In genomic region chr6:55199239-55199638, GRCh38 we compare ENCODE assay signal across 34 cellular contexts. TPM values are rescaled to one million over a fixed set of nuclear protein-coding genes. Genes with fewer than 3 reads are reported as not detected.
"Had no signal": no experiment of that assay in that cellular context is flagged by ENCODE, and none has a peak within 500 bp of the region (broad histone marks: within the 10 kb centered on the region; RNA-seq: fewer than 3 reads in every experiment).

No MANE protein-coding gene starts in this region.

- H3K27ac ChIP-seq: ascending aorta, breast epithelium, cardiac muscle cell, coronary artery, dorsolateral prefrontal cortex, esophagus muscularis mucosa, foreskin keratinocyte, gastrocnemius medialis, heart right ventricle had no signal

- H3K36me3 Mint-ChIP-seq: activated CD4-positive, alpha-beta memory T cell treated with anti-CD3 and anti-CD28 coated beads for 36 hours; activated CD8-positive, alpha-beta memory T cell treated with anti-CD3 and anti-CD28 coated beads, Interleukin-2, amount 10 ng/mL, durations not matched to agents 7 days and 5 days; activated naive CD4-positive, alpha-beta T cell treated with anti-CD3 and anti-CD28 coated beads, Interleukin-2, amount 50 U/mL, for 24 hours; activated naive CD8-positive, alpha-beta T cell treated with anti-CD3 and anti-CD28 coated beads, Interleukin-2, amount 10 ng/mL, durations not matched to agents 7 days and 5 days; brain had no signal

- H3K27ac Mint-ChIP-seq: activated CD4-positive, alpha-beta memory T cell treated with anti-CD3 and anti-CD28 coated beads for 36 hours; activated CD4-positive, alpha-beta T cell treated with anti-CD3 and anti-CD28 coated beads for 36 hours; activated CD4-positive, alpha-beta T cell treated with anti-CD3 and anti-CD28 coated beads, Interleukin-2, amount 10 ng/mL, durations not matched to agents 24 days and 14 days; activated CD8-positive, alpha-beta memory T cell treated with anti-CD3 and anti-CD28 coated beads, Interleukin-2, amount 10 ng/mL, durations not matched to agents 7 days and 5 days; activated CD8-positive, alpha-beta T cell treated with anti-CD3 and anti-CD28 coated beads, Interleukin-2, amount 10 ng/mL, durations not matched to agents 7 days and 5 days; activated naive CD4-positive, alpha-beta T cell treated with anti-CD3 and anti-CD28 coated beads for 36 hours; activated naive CD4-positive, alpha-beta T cell treated with anti-CD3 and anti-CD28 coated beads, Interleukin-2, amount 50 U/mL, for 24 hours; activated naive CD8-positive, alpha-beta T cell treated with anti-CD3 and anti-CD28 coated beads, Interleukin-2, amount 10 ng/mL, durations not matched to agents 7 days and 5 days; activated T-helper 1 cell treated with anti-CD3 and anti-CD28 coated beads, Interleukin-12 subunit alpha, Interleukin-12 subunit beta, Interleukin-2, Interleukin-4 antibody, amounts not matched to agents 30 ng/mL and 10 ng/mL and 1 ng/mL, durations not matched to agents 14 hours and 24 hours and 36 hours; activated T-helper 2 cell treated with anti-CD3 and anti-CD28 coated beads, Interferon-gamma antibody, Interleukin-2, Interleukin-4, amounts not matched to agents 10 μg/mL and 5 μg/mL and 100 μg/mL, durations not matched to agents 14 hours and 24 hours and 36 hours; brain; dendritic cell treated with granulocyte-macrophage colony-stimulating factor and Interleukin-4, amounts not matched to agents 40 ng/mL and 50 ng/mL, for 4 days; endodermal cell had no signal

- H3K4me3 ChIP-seq: ascending aorta, breast epithelium, cardiac muscle cell, coronary artery, dorsolateral prefrontal cortex, esophagus muscularis mucosa, gastrocnemius medialis, heart right ventricle had no signal

- H3K27me3 ChIP-seq: ascending aorta, breast epithelium, cardiac muscle cell, esophagus muscularis mucosa, foreskin keratinocyte, gastrocnemius medialis, heart right ventricle had no signal

- H3K27me3 Mint-ChIP-seq: activated CD4-positive, alpha-beta memory T cell treated with anti-CD3 and anti-CD28 coated beads for 36 hours; activated CD4-positive, alpha-beta T cell treated with anti-CD3 and anti-CD28 coated beads for 36 hours; activated CD4-positive, alpha-beta T cell treated with anti-CD3 and anti-CD28 coated beads, Interleukin-2, amount 10 ng/mL, durations not matched to agents 24 days and 14 days; activated CD8-positive, alpha-beta memory T cell treated with anti-CD3 and anti-CD28 coated beads, Interleukin-2, amount 10 ng/mL, durations not matched to agents 7 days and 5 days; activated naive CD4-positive, alpha-beta T cell treated with anti-CD3 and anti-CD28 coated beads, Interleukin-2, amount 50 U/mL, for 24 hours; activated naive CD8-positive, alpha-beta T cell treated with anti-CD3 and anti-CD28 coated beads, Interleukin-2, amount 10 ng/mL, durations not matched to agents 7 days and 5 days; central memory CD8-positive, alpha-beta T cell; dendritic cell treated with granulocyte-macrophage colony-stimulating factor and Interleukin-4, amounts not matched to agents 40 ng/mL and 50 ng/mL, for 4 days had no signal

- H3K4me3 Mint-ChIP-seq: activated CD4-positive, alpha-beta memory T cell treated with anti-CD3 and anti-CD28 coated beads for 36 hours; activated CD4-positive, alpha-beta T cell treated with anti-CD3 and anti-CD28 coated beads for 36 hours; activated CD4-positive, alpha-beta T cell treated with anti-CD3 and anti-CD28 coated beads, Interleukin-2, amount 10 ng/mL, durations not matched to agents 24 days and 14 days; activated CD8-positive, alpha-beta memory T cell treated with anti-CD3 and anti-CD28 coated beads, Interleukin-2, amount 10 ng/mL, durations not matched to agents 7 days and 5 days; activated CD8-positive, alpha-beta T cell treated with anti-CD3 and anti-CD28 coated beads, Interleukin-2, amount 10 ng/mL, durations not matched to agents 7 days and 5 days; activated naive CD4-positive, alpha-beta T cell treated with anti-CD3 and anti-CD28 coated beads for 36 hours; activated naive CD4-positive, alpha-beta T cell treated with anti-CD3 and anti-CD28 coated beads, Interleukin-2, amount 50 U/mL, for 24 hours; activated naive CD8-positive, alpha-beta T cell treated with anti-CD3 and anti-CD28 coated beads, Interleukin-2, amount 10 ng/mL, durations not matched to agents 7 days and 5 days; activated T-helper 1 cell treated with anti-CD3 and anti-CD28 coated beads, Interleukin-12 subunit alpha, Interleukin-12 subunit beta, Interleukin-2, Interleukin-4 antibody, amounts not matched to agents 30 ng/mL and 10 ng/mL and 1 ng/mL, durations not matched to agents 14 hours and 24 hours and 36 hours; brain; central memory CD8-positive, alpha-beta T cell; dendritic cell treated with granulocyte-macrophage colony-stimulating factor and Interleukin-4, amounts not matched to agents 40 ng/mL and 50 ng/mL, for 4 days; endodermal cell had no signal

- H3K9me3 ChIP-seq: ascending aorta, breast epithelium, esophagus muscularis mucosa, gastrocnemius medialis, heart right ventricle had no signal

- ATAC-seq: activated CD4-positive, alpha-beta T cell treated with anti-CD3 and anti-CD28 coated beads for 36 hours; activated CD8-positive, alpha-beta memory T cell treated with anti-CD3 and anti-CD28 coated beads, Interleukin-2, amount 10 ng/mL, durations not matched to agents 7 days and 5 days; activated CD8-positive, alpha-beta T cell treated with anti-CD3 and anti-CD28 coated beads, Interleukin-2, amount 10 ng/mL, durations not matched to agents 7 days and 5 days; foreskin keratinocyte; gastrocnemius medialis; heart right ventricle had no signal

- H3K36me3 ChIP-seq: ascending aorta, breast epithelium, cardiac muscle cell, esophagus muscularis mucosa, gastrocnemius medialis, heart right ventricle had no signal

- DNase-seq: activated CD4-positive, alpha-beta memory T cell treated with anti-CD3 and anti-CD28 coated beads for 36 hours; activated CD4-positive, alpha-beta T cell treated with anti-CD3 and anti-CD28 coated beads for 36 hours; activated CD4-positive, alpha-beta T cell treated with anti-CD3 and anti-CD28 coated beads, Interleukin-2, amount 10 ng/mL, durations not matched to agents 24 days and 14 days; activated CD4-positive, CD25-positive, alpha-beta regulatory T cell; activated CD4-positive, CD25-positive, alpha-beta regulatory T cell treated with anti-CD3 and anti-CD28 coated beads, Interleukin-2, amount 50 U/mL, for 72 hours; activated CD8-positive, alpha-beta memory T cell treated with anti-CD3 and anti-CD28 coated beads, Interleukin-2, amount 10 ng/mL, durations not matched to agents 7 days and 5 days; activated CD8-positive, alpha-beta memory T cell treated with anti-CD3 and anti-CD28 coated beads, Interleukin-2, amount 50 U/mL, for 4 hours; activated CD8-positive, alpha-beta T cell treated with anti-CD3 and anti-CD28 coated beads, Interleukin-2, amount 10 ng/mL, durations not matched to agents 7 days and 5 days; activated effector memory CD4-positive, alpha-beta T cell treated with anti-CD3 and anti-CD28 coated beads, Interleukin-2, amount 50 U/mL, for 16 hours; activated naive CD4-positive, alpha-beta T cell treated with anti-CD3 and anti-CD28 coated beads for 36 hours; activated naive CD8-positive, alpha-beta T cell treated with anti-CD3 and anti-CD28 coated beads, Interleukin-2, amount 10 ng/mL, durations not matched to agents 7 days and 5 days; activated T-cell treated with anti-CD3 and anti-CD28 coated beads, Interleukin-2, amount 50 U/mL, for 1 hour; activated T-cell treated with anti-CD3 and anti-CD28 coated beads, Interleukin-2, amount 50 U/mL, for 48 hours; dorsolateral prefrontal cortex; effector memory CD4-positive, alpha-beta T cell; endodermal cell; erythroblast; foreskin keratinocyte; gastrocnemius medialis; heart right ventricle; T-helper 2 cell had no signal

- H3K4me1 ChIP-seq: ascending aorta, breast epithelium, esophagus muscularis mucosa, foreskin keratinocyte, gastrocnemius medialis, heart right ventricle had no signal

- H3K4me1 Mint-ChIP-seq: activated CD4-positive, alpha-beta T cell treated with anti-CD3 and anti-CD28 coated beads for 36 hours; activated CD4-positive, alpha-beta T cell treated with anti-CD3 and anti-CD28 coated beads, Interleukin-2, amount 10 ng/mL, durations not matched to agents 24 days and 14 days; activated CD8-positive, alpha-beta memory T cell treated with anti-CD3 and anti-CD28 coated beads, Interleukin-2, amount 10 ng/mL, durations not matched to agents 7 days and 5 days; activated naive CD4-positive, alpha-beta T cell treated with anti-CD3 and anti-CD28 coated beads, Interleukin-2, amount 50 U/mL, for 24 hours; activated naive CD8-positive, alpha-beta T cell treated with anti-CD3 and anti-CD28 coated beads, Interleukin-2, amount 10 ng/mL, durations not matched to agents 7 days and 5 days; brain; central memory CD8-positive, alpha-beta T cell had no signal

- H3K9me3 Mint-ChIP-seq: activated CD4-positive, alpha-beta T cell treated with anti-CD3 and anti-CD28 coated beads, Interleukin-2, amount 10 ng/mL, durations not matched to agents 24 days and 14 days; activated naive CD8-positive, alpha-beta T cell treated with anti-CD3 and anti-CD28 coated beads, Interleukin-2, amount 10 ng/mL, durations not matched to agents 7 days and 5 days; activated T-helper 1 cell treated with anti-CD3 and anti-CD28 coated beads, Interleukin-12 subunit alpha, Interleukin-12 subunit beta, Interleukin-2, Interleukin-4 antibody, amounts not matched to agents 30 ng/mL and 10 ng/mL and 1 ng/mL, durations not matched to agents 14 hours and 24 hours and 36 hours; activated T-helper 2 cell treated with anti-CD3 and anti-CD28 coated beads, Interferon-gamma antibody, Interleukin-2, Interleukin-4, amounts not matched to agents 10 μg/mL and 5 μg/mL and 100 μg/mL, durations not matched to agents 14 hours and 24 hours and 36 hours; brain; dendritic cell treated with granulocyte-macrophage colony-stimulating factor and Interleukin-4, amounts not matched to agents 40 ng/mL and 50 ng/mL, for 4 days; endodermal cell had no signal

RNA-seq across cellular contexts. Expression of gene HCRTR2, which starts 24.9 kb away (rescaled TPM):
- total RNA-seq: activated CD4-positive, alpha-beta memory T cell treated with anti-CD3 and anti-CD28 coated beads for 36 hours; activated CD4-positive, alpha-beta T cell treated with anti-CD3 and anti-CD28 coated beads for 36 hours; activated CD4-positive, alpha-beta T cell treated with anti-CD3 and anti-CD28 coated beads, Interleukin-2, amount 10 ng/mL, durations not matched to agents 24 days and 14 days; activated CD8-positive, alpha-beta memory T cell treated with anti-CD3 and anti-CD28 coated beads for 36 hours; activated CD8-positive, alpha-beta memory T cell treated with anti-CD3 and anti-CD28 coated beads, Interleukin-2, amount 10 ng/mL, durations not matched to agents 7 days and 5 days; activated CD8-positive, alpha-beta T cell treated with anti-CD3 and anti-CD28 coated beads, Interleukin-2, amount 10 ng/mL, durations not matched to agents 7 days and 5 days; activated naive CD4-positive, alpha-beta T cell treated with anti-CD3 and anti-CD28 coated beads for 36 hours; activated naive CD8-positive, alpha-beta T cell treated with anti-CD3 and anti-CD28 coated beads, Interleukin-2, amount 10 ng/mL, durations not matched to agents 7 days and 5 days; activated T-helper 1 cell treated with anti-CD3 and anti-CD28 coated beads, Interleukin-12 subunit alpha, Interleukin-12 subunit beta, Interleukin-2, Interleukin-4 antibody, amounts not matched to agents 30 ng/mL and 10 ng/mL and 1 ng/mL, durations not matched to agents 14 hours and 24 hours and 36 hours; activated T-helper 2 cell treated with anti-CD3 and anti-CD28 coated beads, Interferon-gamma antibody, Interleukin-2, Interleukin-4, amounts not matched to agents 10 μg/mL and 5 μg/mL and 100 μg/mL, durations not matched to agents 14 hours and 24 hours and 36 hours; ascending aorta; breast epithelium; cardiac muscle cell; esophagus muscularis mucosa; foreskin keratinocyte; gastrocnemius medialis; T-helper 1 cell treated with Interleukin-12 subunit alpha and Interleukin-12 subunit beta and Interleukin-4 antibody, amounts not matched to agents 30 ng/mL and 1 ng/mL, for 36 hours had no signal
- polyA plus RNA-seq: cardiac muscle cell, foreskin keratinocyte, heart right ventricle had no signal
